8 cellular contexts compared by ENCODE assay signal in genomic region chr2:48414980-48415764, GRCh38. TPM values are rescaled to one million over a fixed set of nuclear protein-coding genes. Genes with fewer than 3 reads are reported as not detected.
A peak's percentile ranks its signal among the peaks of the same experiment; 100 is the strongest.
DNase-seq lines count a peak whose midpoint lies in the region; ATAC-seq and TF ChIP-seq lines count a peak whose summit lies in the region.

No MANE protein-coding gene starts in this region.

- no peaks in the 10 kb centered on the region for H4K20me1 ChIP-seq in fibroblast of lung (ENCODE audit: control insufficient read depth, extremely low read depth, insufficient read depth, low read length)

- H2AK5ac ChIP-seq in trophoblast cell (ENCODE audit: low read length): no peak overlapping the region

- H2AFZ ChIP-seq in fibroblast of lung (ENCODE audit: low read length): peak overlapping the region; percentile 5
- H2AFZ ChIP-seq in trophoblast cell (ENCODE audit: insufficient read depth, low read length, poor library complexity): no peak overlapping the region

- intact Hi-C loops in psoas muscle (cut with DNase I) (no loop called here), transverse colon (cut with DNase I; ENCODE audit: low total_unique reads) (no loop called here)

- H3K79me1 ChIP-seq in trophoblast cell (ENCODE audit: low read length): peaks cover 6% of the 10 kb centered on the region

- TF ChIP-seq POLR2A in transverse colon (IDR thresholded peaks at IDR 0.05): no peak

- in situ Hi-C loops in G401 (cut with HindIII; ENCODE audit: low sequenced_read_pairs): no loop called here
- in situ Hi-C loops in transverse colon (cut with MboI; ENCODE audit: low pct_ligation_motif_present in 1 of 4, low pct_unique_long_range_greater_than_20kb in 1 of 4, low sequenced_read_pairs in 3 of 4): loop anchor here in 2 of 4 donors (25.0 kb wide), 2 partner anchors 553 to 978 kb away; no protein-coding TSS in a partner anchor

- no peak overlapping the region for H3K14ac ChIP-seq in trophoblast cell (ENCODE audit: low read length)

- H3K4me1 ChIP-seq in fibroblast of lung (ENCODE audit: control insufficient read depth, extremely low read depth, insufficient read depth, low read length) (no peaks in the 10 kb centered on the region), trophoblast cell (ENCODE audit: control insufficient read depth in 1 of 2, insufficient read depth in 2 of 2, low read length in 2 of 2) (peaks cover 6 to 20% of the 10 kb centered on the region in 2 experiments), psoas muscle (peaks cover 12% of the 10 kb centered on the region), transverse colon (peaks cover 3 to 20% (median 8%) of the 10 kb centered on the region in 4 donors)

- H3K27me3 ChIP-seq in fibroblast of lung (ENCODE audit: control insufficient read depth, insufficient read depth, low read length): no peaks in the 10 kb centered on the region
- H3K27me3 ChIP-seq in trophoblast cell (ENCODE audit: insufficient read depth, low read length): no peaks in the 10 kb centered on the region
- no peaks in the 10 kb centered on the region for H3K27me3 ChIP-seq in psoas muscle (ENCODE audit: insufficient read depth in 3 of 3, low read length in 2 of 3)
- no peaks in the 10 kb centered on the region for H3K27me3 ChIP-seq in transverse colon

- no peak overlapping the region for H3K4me2 ChIP-seq in fibroblast of lung (ENCODE audit: extremely low read depth, insufficient read depth, low read length)
- no peak overlapping the region for H3K4me2 ChIP-seq in trophoblast cell (ENCODE audit: low read length)

- H3K27ac ChIP-seq in fibroblast of lung (ENCODE audit: insufficient read depth, low read length): no peak overlapping the region
- H3K27ac ChIP-seq in trophoblast cell (ENCODE audit: low read depth, low read length): peak overlapping the region; percentile 23
- no peak overlapping the region for H3K27ac ChIP-seq in psoas muscle
- H3K27ac ChIP-seq in transverse colon: no peak overlapping the region

- no peak for TF ChIP-seq EP300 in transverse colon (IDR thresholded peaks at IDR 0.05; ENCODE audit: low read depth)

- H3K4me3 ChIP-seq in fibroblast of lung (replicated peaks in 1 of 4; ENCODE audit: control extremely low read depth in 1 of 4, insufficient read depth in 1 of 4, low read depth in 3 of 4, low read length in 4 of 4) (no peak overlapping the region), trophoblast cell (ENCODE audit: low read depth, low read length) (no peak overlapping the region), psoas muscle (no peak overlapping the region), transverse colon (no peak overlapping the region)

- H3K18ac ChIP-seq in trophoblast cell (ENCODE audit: low read length): no peak overlapping the region

- DNase-seq in G401 (ENCODE audit: low spot score) (peak; percentile 100), NCI-H446 treated with DMSO at 0.1 percent for 48 hours (lab: John Stamatoyannopoulos, UW) (peak; percentile 43), fibroblast of lung (ENCODE audit: low read depth in 2 of 2) (peak; percentile 10 to 60), trophoblast cell (peak; percentile 91), psoas muscle (no peak), transverse colon (no peak)

- H2BK120ac ChIP-seq in trophoblast cell (ENCODE audit: insufficient read depth, low read length, poor library complexity): no peak overlapping the region

- ATAC-seq in psoas muscle (no peak), GM21529 (IDR thresholded peaks at IDR 0.05; ENCODE audit: unreplicated experiment) (no peak), HG02759 (IDR thresholded peaks at IDR 0.05; ENCODE audit: unreplicated experiment) (no peak)

- H4K8ac ChIP-seq in trophoblast cell (ENCODE audit: low read depth, low read length): no peak overlapping the region

- H2BK12ac ChIP-seq in trophoblast cell (ENCODE audit: low read length): no peak overlapping the region

- H3K9me3 ChIP-seq in fibroblast of lung (ENCODE audit: control insufficient read depth, insufficient read depth, low read depth, low read length): no peaks in the 10 kb centered on the region
- H3K9me3 ChIP-seq in trophoblast cell (ENCODE audit: insufficient read depth, low read depth, low read length): no peaks in the 10 kb centered on the region
- no peaks in the 10 kb centered on the region for H3K9me3 ChIP-seq in psoas muscle
- no peaks in the 10 kb centered on the region for H3K9me3 ChIP-seq in transverse colon

- no peak for TF ChIP-seq CTCF in fibroblast of lung (conservative IDR thresholded peaks at IDR 0.05 in 1 of 2, IDR thresholded peaks at IDR 0.05 in 1 of 2; ENCODE audit: low read depth in 1 of 2, low read length in 2 of 2)
- no peak for TF ChIP-seq CTCF in psoas muscle (IDR thresholded peaks at IDR 0.05)
- no peak for TF ChIP-seq CTCF in transverse colon (IDR thresholded peaks at IDR 0.05)

- H4K91ac ChIP-seq in trophoblast cell (ENCODE audit: low read depth, low read length): peak overlapping the region; percentile 4

- no peak overlapping the region for H4K12ac ChIP-seq in trophoblast cell (ENCODE audit: low read depth, low read length)

- H3K23ac ChIP-seq in trophoblast cell (ENCODE audit: low read length): no peak overlapping the region

- H3K9ac ChIP-seq in fibroblast of lung (ENCODE audit: insufficient read depth, low read length) (no peak overlapping the region), trophoblast cell (ENCODE audit: low read length) (no peak overlapping the region)

- H3K4ac ChIP-seq in trophoblast cell (ENCODE audit: low read depth, low read length): no peak overlapping the region

- no peaks in the 10 kb centered on the region for H3K79me2 ChIP-seq in fibroblast of lung (ENCODE audit: control insufficient read depth, insufficient read depth, low read length)
- peaks cover 2% of the 10 kb centered on the region for H3K79me2 ChIP-seq in trophoblast cell (ENCODE audit: control insufficient read depth, insufficient read depth, low read length, poor library complexity)

- WGBS in trophoblast cell (ENCODE audit: extremely low coverage, insufficient coverage, insufficient read length): no CpG with 5 or more reads among the region's 11 CpGs
- 16 to 34% (median 27%) methylated on average over 11 of the region's 11 CpGs for WGBS in psoas muscle, 3 donors
- 73% methylated on average over 11 of the region's 11 CpGs; no CpG with 5 or more reads in 1 of the 2 donors for WGBS in transverse colon (ENCODE audit: low coverage in 1 of 2), 2 donors

- H3K36me3 ChIP-seq in fibroblast of lung (ENCODE audit: control insufficient read depth, insufficient read depth, low read length): no peaks in the 10 kb centered on the region
- no peaks in the 10 kb centered on the region for H3K36me3 ChIP-seq in trophoblast cell (ENCODE audit: control insufficient read depth in 1 of 2, insufficient read depth in 2 of 2, low read length in 2 of 2)
- no peaks in the 10 kb centered on the region for H3K36me3 ChIP-seq in psoas muscle (ENCODE audit: insufficient read depth in 1 of 2, low read depth in 1 of 2)
- H3K36me3 ChIP-seq in transverse colon: no peaks in the 10 kb centered on the region

- no peak overlapping the region for H2BK5ac ChIP-seq in trophoblast cell (ENCODE audit: low read depth, low read length, poor library complexity)

RNA-seq across cellular contexts. Expression of gene PPP1R21, which starts 25.4 kb away (rescaled TPM):
- total RNA-seq in G401 (2014; rRNA removed; shearing (Covaris generic)): 12.9 and 31.0 TPM in 2 replicates
- total RNA-seq in fibroblast of lung: 21.3 and 28.9 TPM in 2 replicates
- 19.0 and 19.2 TPM in 2 replicates for polyA plus RNA-seq in fibroblast of lung
- 14.4 and 15.6 TPM in 2 replicates for polyA plus RNA-seq in fibroblast of lung (2012)
- polyA minus RNA-seq in fibroblast of lung (ENCODE audit: low replicate concordance): 2.9 and 7.2 TPM in 2 replicates
- 21.0 and 22.0 TPM in 2 replicates for polyA plus RNA-seq in trophoblast cell (2013)
- 10 to 100 TPM in 1 of 4 donors, 1 to 10 TPM in 3; 7.1 to 10.4 (median 7.6) TPM for total RNA-seq in psoas muscle
- 10 to 100 TPM in 1 of 3 donors, 1 to 10 TPM in 2; 6.2 to 15.4 (median 9.1) TPM for polyA plus RNA-seq in psoas muscle
- 100 to 1,000 TPM in 1 of 4 donors, 10 to 100 TPM in 3; 30.3 to 101 (median 46.1) TPM for total RNA-seq in transverse colon

Comparison
In these comparisons a context has a peak if more than half of its experiments do, and no peak if none do; other contexts are left out.
1. DNase-seq: peak in G401 (single experiment), NCI-H446 treated with DMSO at 0.1 percent for 48 hours (single experiment), fibroblast of lung (2 of 2) and trophoblast cell (2 of 2); none in psoas muscle (0 of 2) and transverse colon (single experiment).